ENCODE assay signal across 20 cellular contexts in genomic region chr6:82818727-82819126, GRCh38.
A peak's percentile ranks its signal among the peaks of the same experiment; 100 is the strongest.
DNase-seq lines count a peak whose midpoint lies in the region; ATAC-seq, FAIRE-seq and TF ChIP-seq lines count a peak whose summit lies in the region.
"Had no signal": no experiment of that assay in that cellular context is flagged by ENCODE, and none has a peak within 500 bp of the region (broad histone marks: within the 10 kb centered on the region; RNA-seq: fewer than 3 reads in every experiment).

No MANE protein-coding gene starts in this region.

- TF ChIP-seq CTCF in brain microvascular endothelial cell (IDR thresholded peaks at IDR 0.05; ENCODE audit: low read depth, low read length, missing control alignments) = no peak
- no peak for TF ChIP-seq CTCF in keratinocyte (optimal IDR thresholded peaks at IDR 0.05 in 1 of 3, IDR thresholded peaks at IDR 0.05 in 1 of 3, conservative IDR thresholded peaks at IDR 0.05 in 1 of 3; ENCODE audit: extremely low read depth in 1 of 3, insufficient read depth in 2 of 3, low read length in 3 of 3)

- peak; percentile 55 for FAIRE-seq in keratinocyte (lab: Jason Lieb, UNC)
- FAIRE-seq: GM19239 had no signal

- H3K79me2 ChIP-seq in keratinocyte (ENCODE audit: control insufficient read depth, insufficient read depth, low read length) = no peaks in the 10 kb centered on the region

- H3K9me1 ChIP-seq in keratinocyte (ENCODE audit: control insufficient read depth, extremely low read depth, insufficient read depth, low read length) = no peaks in the 10 kb centered on the region

- in situ Hi-C loops in brain microvascular endothelial cell (cut with HindIII; ENCODE audit: low pct_ligation_motif_present, low sequenced_read_pairs) = no loop called here

- H3K27ac ChIP-seq in brain microvascular endothelial cell = no peak overlapping the region
- no peak overlapping the region for H3K27ac ChIP-seq in keratinocyte (ENCODE audit: control insufficient read depth, insufficient read depth, low read length)
- H3K27ac ChIP-seq: left ventricle myocardium inferior, upper lobe of left lung had no signal

- no peak overlapping the region for H2AFZ ChIP-seq in keratinocyte (ENCODE audit: control insufficient read depth, low read length)

- ATAC-seq in HG02763 (IDR thresholded peaks at IDR 0.05; ENCODE audit: unreplicated experiment) (no peak), GM21717 (IDR thresholded peaks at IDR 0.05; ENCODE audit: unreplicated experiment) (no peak), HG03159 (IDR thresholded peaks at IDR 0.05; ENCODE audit: unreplicated experiment) (no peak)

- DNase-seq in AG08395 (ENCODE audit: low spot score) (peak; percentile 14), HS-5 (ENCODE audit: low read depth) (peak; percentile 53), brain microvascular endothelial cell (peak; percentile 79), keratinocyte (ENCODE audit: low read depth, low spot score) (no peak)
- DNase-seq in activated naive CD8-positive, alpha-beta T cell treated with anti-CD3 and anti-CD28 coated beads for 36 hours = no peak
- DNase-seq: activated B cell treated with CpG ODN at 0.5 μM for 24 hours; activated effector memory CD4-positive, alpha-beta T cell treated with Interleukin-2 at 50 U/mL for 16 hours; aorta; Calu3; left ventricle myocardium inferior; MV-4-11; NCI-H2107; Right ventricle myocardium superior; stimulated activated naive CD4-positive, alpha-beta T cell treated with Interleukin-2 at 50 U/mL for 16 hours; T-helper 2 cell; upper lobe of left lung had no signal

- H3K4me2 ChIP-seq in keratinocyte (ENCODE audit: control insufficient read depth, extremely low read depth, insufficient read depth, low read depth, low read length) = no peak overlapping the region

- no peak overlapping the region for H3K4me3 Mint-ChIP-seq in activated naive CD8-positive, alpha-beta T cell treated with anti-CD3 and anti-CD28 coated beads for 36 hours
- H3K4me3 Mint-ChIP-seq: activated B cell treated with CpG ODN at 0.5 μM for 24 hours had no signal

- H4K20me1 ChIP-seq in keratinocyte (ENCODE audit: control insufficient read depth, extremely low read depth, insufficient read depth, low read length) = no peaks in the 10 kb centered on the region

- H3K9ac ChIP-seq in keratinocyte (ENCODE audit: control insufficient read depth, extremely low read depth, insufficient read depth, low read length) = no peak overlapping the region

- no peaks in the 10 kb centered on the region for H3K9me3 Mint-ChIP-seq in activated naive CD8-positive, alpha-beta T cell treated with anti-CD3 and anti-CD28 coated beads for 36 hours

- H3K27me3 ChIP-seq in brain microvascular endothelial cell (replicated peaks) (no peaks in the 10 kb centered on the region), keratinocyte (ENCODE audit: control insufficient read depth, extremely low read depth, insufficient read depth, low read length) (no peaks in the 10 kb centered on the region)
- H3K27me3 ChIP-seq: upper lobe of left lung had no signal

- H3K4me1 Mint-ChIP-seq in activated naive CD8-positive, alpha-beta T cell treated with anti-CD3 and anti-CD28 coated beads for 36 hours = no peaks in the 10 kb centered on the region
- H3K4me1 Mint-ChIP-seq: activated B cell treated with CpG ODN at 0.5 μM for 24 hours had no signal

- no peaks in the 10 kb centered on the region for H3K36me3 Mint-ChIP-seq in activated naive CD8-positive, alpha-beta T cell treated with anti-CD3 and anti-CD28 coated beads for 36 hours

- peaks cover 7% of the 10 kb centered on the region for H3K27me3 Mint-ChIP-seq in activated naive CD8-positive, alpha-beta T cell treated with anti-CD3 and anti-CD28 coated beads for 36 hours

- no peaks in the 10 kb centered on the region for H3K9me3 ChIP-seq in keratinocyte (ENCODE audit: control insufficient read depth, low read depth, low read length)
- H3K9me3 ChIP-seq: upper lobe of left lung had no signal

- H3K4me3 ChIP-seq in brain microvascular endothelial cell (ENCODE audit: low read depth, low read length) (no peak overlapping the region), keratinocyte (ENCODE audit: control insufficient read depth in 2 of 3, extremely low read depth in 1 of 3, insufficient read depth in 2 of 3, low read depth in 1 of 3, low read length in 3 of 3) (no peak overlapping the region)
- H3K4me3 ChIP-seq: left ventricle myocardium inferior, upper lobe of left lung had no signal

- dilution Hi-C loops in keratinocyte (cut with MboI; ENCODE audit: extremely low pct_ligation_motif_present, low sequenced_read_pairs) = no loop called here

- H3K4me1 ChIP-seq in keratinocyte (ENCODE audit: control insufficient read depth, extremely low read depth, insufficient read depth, low read length) = no peaks in the 10 kb centered on the region
- H3K4me1 ChIP-seq: left ventricle myocardium inferior, upper lobe of left lung had no signal

- H3K36me3 ChIP-seq in brain microvascular endothelial cell (replicated peaks) (no peaks in the 10 kb centered on the region), keratinocyte (ENCODE audit: control insufficient read depth in 2 of 2, extremely low read depth in 1 of 2, insufficient read depth in 2 of 2, low read length in 2 of 2) (no peaks in the 10 kb centered on the region)
- H3K36me3 ChIP-seq: left ventricle myocardium inferior, upper lobe of left lung had no signal

- no peak overlapping the region for H3K27ac Mint-ChIP-seq in activated naive CD8-positive, alpha-beta T cell treated with anti-CD3 and anti-CD28 coated beads for 36 hours
- H3K27ac Mint-ChIP-seq: activated B cell treated with CpG ODN at 0.5 μM for 24 hours had no signal

Comparison
In these comparisons a context has a peak if more than half of its experiments do, and no peak if none do; other contexts are left out.
1. DNase-seq: peak in AG08395 (single experiment), HS-5 (single experiment) and brain microvascular endothelial cell (single experiment); none in keratinocyte (single experiment) and activated naive CD8-positive, alpha-beta T cell treated with anti-CD3 and anti-CD28 coated beads for 36 hours (single experiment).